In genomic region chr3:183211390-183211789, GRCh38 we compare ENCODE assay signal across 11 cellular contexts. TPM values are rescaled to one million over a fixed set of nuclear protein-coding genes. Genes with fewer than 3 reads are reported as not detected.
A peak's percentile ranks its signal among the peaks of the same experiment; 100 is the strongest.
DNase-seq lines count a peak whose midpoint lies in the region; ATAC-seq and TF ChIP-seq lines count a peak whose summit lies in the region.
"Had no signal": no experiment of that assay in that cellular context is flagged by ENCODE, and none has a peak within 500 bp of the region (broad histone marks: within the 10 kb centered on the region; RNA-seq: fewer than 3 reads in every experiment).

No MANE protein-coding gene starts in this region.

- intact Hi-C loops in CD14-positive monocyte (cut with micrococcal nuclease), result loop anchor here (5.0 kb wide), 2 partner anchors 41 to 96 kb away; partner anchors contain the start of gene B3GNT5 (in 1 of the 2)
- intact Hi-C loops in left ventricle myocardium inferior (cut with micrococcal nuclease), result no loop called here
- intact Hi-C loops in posterior vena cava (cut with DNase I), result no loop called here

- H3K4me3 Mint-ChIP-seq in CD14-positive monocyte, result peak overlapping the region in 1 of 2 donors; percentile 68
- peak overlapping the region; percentile 34 for H3K4me3 Mint-ChIP-seq in activated naive CD8-positive, alpha-beta T cell treated with anti-CD3 and anti-CD28 coated beads, Interleukin-2, amount 50 U/mL, for 24 hours
- H3K4me3 Mint-ChIP-seq: natural killer cell treated with Interleukin-12 subunit alpha and Interleukin-12 subunit beta and Interleukin-15 and Interleukin-18, amount 100 ng/mL, for 72 hours had no signal

- H3K36me3 Mint-ChIP-seq in CD14-positive monocyte, result no peaks in the 10 kb centered on the region
- peaks cover 36% of the 10 kb centered on the region for H3K36me3 Mint-ChIP-seq in activated naive CD8-positive, alpha-beta T cell treated with anti-CD3 and anti-CD28 coated beads, Interleukin-2, amount 50 U/mL, for 24 hours (ENCODE audit: low read depth)
- H3K36me3 Mint-ChIP-seq: natural killer cell treated with Interleukin-12 subunit alpha and Interleukin-12 subunit beta and Interleukin-15 and Interleukin-18, amount 100 ng/mL, for 72 hours had no signal

- TF ChIP-seq CTCF in CD14-positive monocyte (IDR thresholded peaks at IDR 0.05) (no peak), left ventricle myocardium inferior (IDR thresholded peaks at IDR 0.05; ENCODE audit: borderline replicate concordance) (no peak)

- no peaks in the 10 kb centered on the region for H3K9me3 Mint-ChIP-seq in CD14-positive monocyte
- H3K9me3 Mint-ChIP-seq in activated naive CD8-positive, alpha-beta T cell treated with anti-CD3 and anti-CD28 coated beads, Interleukin-2, amount 50 U/mL, for 24 hours, result peaks cover 26% of the 10 kb centered on the region
- H3K9me3 Mint-ChIP-seq: natural killer cell treated with Interleukin-12 subunit alpha and Interleukin-12 subunit beta and Interleukin-15 and Interleukin-18, amount 100 ng/mL, for 72 hours had no signal

- peak overlapping the region; percentile 63 for H3K27ac ChIP-seq in left ventricle myocardium inferior (replicated peaks)

- in situ Hi-C loops in KBM-7 (cut with MboI; ENCODE audit: low pct_unique_long_range_greater_than_20kb, low sequenced_read_pairs), result no loop called here

- peak overlapping the region; percentile 14 for H3K4me3 ChIP-seq in left ventricle myocardium inferior

- peaks cover 54% of the 10 kb centered on the region for H3K4me1 Mint-ChIP-seq in CD14-positive monocyte
- H3K4me1 Mint-ChIP-seq in activated naive CD8-positive, alpha-beta T cell treated with anti-CD3 and anti-CD28 coated beads, Interleukin-2, amount 50 U/mL, for 24 hours, result peaks cover 77% of the 10 kb centered on the region

- no peaks in the 10 kb centered on the region for H3K27me3 ChIP-seq in left ventricle myocardium inferior (ENCODE audit: low read depth)

- ATAC-seq in activated naive CD8-positive, alpha-beta T cell treated with anti-CD3 and anti-CD28 coated beads, Interleukin-2, amount 50 U/mL, for 24 hours, result peak; percentile 23
- ATAC-seq: natural killer cell treated with Interleukin-12 subunit alpha and Interleukin-12 subunit beta and Interleukin-15 and Interleukin-18, amount 100 ng/mL, for 72 hours had no signal

- peaks cover 0 to 5% (median 0%) of the 10 kb centered on the region in 3 donors for H3K27me3 Mint-ChIP-seq in CD14-positive monocyte (ENCODE audit: low read depth in 3 of 3)
- H3K27me3 Mint-ChIP-seq in activated naive CD8-positive, alpha-beta T cell treated with anti-CD3 and anti-CD28 coated beads, Interleukin-2, amount 50 U/mL, for 24 hours, result peaks cover 3% of the 10 kb centered on the region

- no peaks in the 10 kb centered on the region for H3K36me3 ChIP-seq in left ventricle myocardium inferior

- DNase-seq in CD14-positive monocyte (ENCODE audit: low spot score) (peak; percentile 56), left ventricle myocardium inferior (peak; percentile 23), posterior vena cava (ENCODE audit: low spot score) (peak; percentile 85), dedifferentiated amniotic fluid mesenchymal stem cell (ENCODE audit: extremely low spot score) (no peak), SW480 (ENCODE audit: low spot score) (no peak), KBM-7 (no peak), SHP77 treated with DMSO at 0.1 percent for 48 hours (lab: John Stamatoyannopoulos, UW) (no peak)
- no peak for DNase-seq in activated naive CD8-positive, alpha-beta T cell treated with anti-CD3 and anti-CD28 coated beads, Interleukin-2, amount 50 U/mL, for 24 hours
- DNase-seq: DMS79 treated with DMSO at 0.1 percent for 48 hours, T-helper 9 cell had no signal

- H3K27ac Mint-ChIP-seq in CD14-positive monocyte, result peak overlapping the region; percentile 95 to 99 (median 96)
- H3K27ac Mint-ChIP-seq in activated naive CD8-positive, alpha-beta T cell treated with anti-CD3 and anti-CD28 coated beads, Interleukin-2, amount 50 U/mL, for 24 hours, result peak overlapping the region; percentile 97
- H3K27ac Mint-ChIP-seq: natural killer cell treated with Interleukin-12 subunit alpha and Interleukin-12 subunit beta and Interleukin-15 and Interleukin-18, amount 100 ng/mL, for 72 hours had no signal

- no peaks in the 10 kb centered on the region for H3K9me3 ChIP-seq in left ventricle myocardium inferior (replicated peaks)

- peaks cover 19% of the 10 kb centered on the region for H3K4me1 ChIP-seq in left ventricle myocardium inferior

RNA-seq across cellular contexts. Expression of gene B3GNT5, which starts 41.7 kb away (rescaled TPM):
- polyA plus RNA-seq in CD14-positive monocyte, result 10 to 100 TPM; 14.1 to 17.7 TPM
- total RNA-seq in left ventricle myocardium inferior, result 2.1 TPM
- total RNA-seq in posterior vena cava, result 10 to 100 TPM in 1 of 2 donors, 1 to 10 TPM in 1; 5.5 to 11.2 TPM

RNA-seq across cellular contexts. Expression of gene LAMP3, which starts 48.9 kb away (rescaled TPM):
- polyA plus RNA-seq in CD14-positive monocyte, result not detected
- total RNA-seq in left ventricle myocardium inferior (not detected), posterior vena cava (under 1 TPM; 0.14 to 0.43 TPM)

Comparison
In these comparisons a context has a peak if more than half of its experiments do, and no peak if none do; other contexts are left out.
1. DNase-seq: peak in CD14-positive monocyte (single experiment), left ventricle myocardium inferior (single experiment) and posterior vena cava (single experiment); none in activated naive CD8-positive, alpha-beta T cell treated with anti-CD3 and anti-CD28 coated beads, Interleukin-2, amount 50 U/mL, for 24 hours (single experiment), dedifferentiated amniotic fluid mesenchymal stem cell (single experiment), SW480 (single experiment), KBM-7 (single experiment) and SHP77 treated with DMSO at 0.1 percent for 48 hours (single experiment).
2. intact Hi-C loops: an anchor here in CD14-positive monocyte (5.0 kb wide); none called in left ventricle myocardium inferior and posterior vena cava.